8 cellular contexts compared by ENCODE assay signal in the genomic region with DNA sequence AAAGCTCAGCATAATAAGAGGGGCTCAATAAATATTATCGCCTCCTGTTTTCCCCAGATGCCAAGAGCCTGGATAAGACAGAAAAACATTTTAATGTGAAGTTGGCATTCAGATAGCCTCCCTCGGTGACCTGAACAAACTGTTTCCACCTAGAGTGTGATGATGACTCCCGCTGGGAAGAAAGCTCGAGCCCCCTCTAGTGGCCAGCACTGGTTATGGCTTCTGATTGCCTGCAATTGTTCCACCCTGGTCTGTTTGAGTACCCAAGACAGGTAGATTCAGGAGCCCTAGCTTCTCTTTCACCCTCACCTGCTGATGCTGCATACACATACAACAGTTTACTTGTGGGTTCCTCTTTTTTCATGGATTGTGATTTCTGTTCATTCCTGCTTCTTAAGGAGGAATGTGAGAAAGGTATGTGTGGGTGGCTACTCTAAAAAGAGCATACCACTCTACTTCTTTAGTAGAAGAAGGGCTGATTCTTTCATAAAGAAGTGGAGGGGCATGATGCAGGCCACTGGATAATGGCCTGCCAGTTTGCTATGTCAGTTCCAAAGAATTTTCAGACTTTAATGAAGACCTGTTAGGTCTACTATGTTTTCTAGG. TPM values are rescaled to one million over a fixed set of nuclear protein-coding genes. Genes with fewer than 3 reads are reported as not detected.
A peak's percentile ranks its signal among the peaks of the same experiment; 100 is the strongest.
DNase-seq lines count a peak whose midpoint lies in the region; ATAC-seq and TF ChIP-seq lines count a peak whose summit lies in the region.

No MANE protein-coding gene starts in this region.

- H3K9me3 Mint-ChIP-seq in activated naive CD4-positive, alpha-beta T cell treated with anti-CD3 and anti-CD28 coated beads, Interleukin-2, amount 50 U/mL, for 72 hours, result no peaks in the 10 kb centered on the region

- H3K36me3 ChIP-seq in BE2C, result peaks cover 36% of the 10 kb centered on the region
- H3K36me3 ChIP-seq in cardiac muscle cell, result peaks cover 37% of the 10 kb centered on the region

- H3K27ac Mint-ChIP-seq in activated naive CD4-positive, alpha-beta T cell treated with anti-CD3 and anti-CD28 coated beads, Interleukin-2, amount 50 U/mL, for 72 hours, result no peak overlapping the region

- H3K36me3 Mint-ChIP-seq in activated naive CD4-positive, alpha-beta T cell treated with anti-CD3 and anti-CD28 coated beads, Interleukin-2, amount 50 U/mL, for 72 hours, result peaks cover 9 to 23% of the 10 kb centered on the region in 2 donors

- TF ChIP-seq CTCF in BE2C (IDR thresholded peaks at IDR 0.05; ENCODE audit: low read depth, low read length) (peak; percentile 99), cardiac muscle cell (IDR thresholded peaks at IDR 0.05; ENCODE audit: low read depth, low read length) (peak; percentile 97)

- no peak overlapping the region for H3K4me3 ChIP-seq in BE2C (ENCODE audit: low read depth, low read length)
- H3K4me3 ChIP-seq in cardiac muscle cell, result no peak overlapping the region

- peak; percentile 89 to 92 for ATAC-seq in activated naive CD4-positive, alpha-beta T cell treated with anti-CD3 and anti-CD28 coated beads, Interleukin-2, amount 50 U/mL, for 72 hours
- ATAC-seq in HG03159 (IDR thresholded peaks at IDR 0.05; ENCODE audit: unreplicated experiment), result no peak

- H3K27me3 ChIP-seq in BE2C (no peaks in the 10 kb centered on the region), cardiac muscle cell (no peaks in the 10 kb centered on the region)

- DNase-seq in BE2C (peak; percentile 75), GM19238 (ENCODE audit: insufficient read length, low spot score) (peak; percentile 70), M059J (ENCODE audit: low read depth) (peak; percentile 58), SKM-1 treated with dmso at 0.1 percent for 144 hours (lab: John Stamatoyannopoulos, UW; ENCODE audit: unreplicated experiment) (peak; percentile 5), cardiac muscle cell (ENCODE audit: low read depth in 1 of 2, low spot score in 1 of 2) (peak; percentile 72 to 78), putamen (ENCODE audit: low spot score) (peak; percentile 69)
- DNase-seq in activated naive CD4-positive, alpha-beta T cell treated with anti-CD3 and anti-CD28 coated beads, Interleukin-2, amount 50 U/mL, for 72 hours (ENCODE audit: low spot score in 2 of 2), result peak; percentile 69 to 85

- H3K9me3 ChIP-seq in BE2C, result no peaks in the 10 kb centered on the region
- no peaks in the 10 kb centered on the region for H3K9me3 ChIP-seq in cardiac muscle cell (ENCODE audit: low read depth)

- H3K4me1 ChIP-seq in BE2C, result no peaks in the 10 kb centered on the region
- no peaks in the 10 kb centered on the region for H3K4me1 ChIP-seq in cardiac muscle cell (ENCODE audit: low read depth)

- H3K27ac ChIP-seq in cardiac muscle cell, result peak overlapping the region; percentile 16

RNA-seq across cellular contexts. Expression of a gene that starts 6.4 kb away (rescaled TPM):
- polyA plus RNA-seq in BE2C (2012; ENCODE audit: insufficient read depth, insufficient read length, low read depth), result 15.1 TPM
- 22.7 and 37.5 TPM in 2 replicates for total RNA-seq in M059J (2014; rRNA removed; shearing (Covaris generic))
- 10 to 100 TPM; 20.2 to 25.5 TPM for total RNA-seq in activated naive CD4-positive, alpha-beta T cell treated with anti-CD3 and anti-CD28 coated beads, Interleukin-2, amount 50 U/mL, for 72 hours
- total RNA-seq in cardiac muscle cell, result 12.7 and 18.1 TPM in 2 replicates
- polyA plus RNA-seq in cardiac muscle cell, result 33.6 and 60.7 TPM in 2 replicates

RNA-seq across cellular contexts. Expression of a gene that starts 6.8 kb away (rescaled TPM):
- polyA plus RNA-seq in BE2C (2012; ENCODE audit: insufficient read depth, insufficient read length, low read depth), result 8.7 TPM
- total RNA-seq in M059J (2014; rRNA removed; shearing (Covaris generic)), result 31.0 and 42.8 TPM in 2 replicates
- total RNA-seq in activated naive CD4-positive, alpha-beta T cell treated with anti-CD3 and anti-CD28 coated beads, Interleukin-2, amount 50 U/mL, for 72 hours, result 10 to 100 TPM; 36.6 TPM
- total RNA-seq in cardiac muscle cell, result 23.5 and 28.4 TPM in 2 replicates
- 22.5 and 24.1 TPM in 2 replicates for polyA plus RNA-seq in cardiac muscle cell

Comparison
In these comparisons a context has a peak if more than half of its experiments do, and no peak if none do; other contexts are left out.
1. DNase-seq: peak in every context shown above with its lines; median percentile 77 in activated naive CD4-positive, alpha-beta T cell treated with anti-CD3 and anti-CD28 coated beads, Interleukin-2, amount 50 U/mL, for 72 hours; 75 in BE2C; 75 in cardiac muscle cell; 70 in GM19238; 69 in putamen; 58 in M059J; 5 in SKM-1 treated with dmso at 0.1 percent for 144 hours.